10 cellular contexts compared by ENCODE assay signal in genomic region chr17:54969658-54970572, GRCh38. TPM values are rescaled to one million over a fixed set of nuclear protein-coding genes. Genes with fewer than 3 reads are reported as not detected.
DNase-seq lines count a peak whose midpoint lies in the region; ATAC-seq and TF ChIP-seq lines count a peak whose summit lies in the region.
"Had no signal": no experiment of that assay in that cellular context is flagged by ENCODE, and none has a peak within 500 bp of the region (broad histone marks: within the 10 kb centered on the region; RNA-seq: fewer than 3 reads in every experiment).

No MANE protein-coding gene starts in this region.

- no peaks in the 10 kb centered on the region for H3K36me3 Mint-ChIP-seq in natural killer cell
- H3K36me3 Mint-ChIP-seq in stimulated activated naive B cell treated with anti-CD40 and anti-IgM and Interleukin-4, amounts not matched to agents 10 μg/mL and 1 μg/mL and 100 μg/mL, for 72 hours, result no peaks in the 10 kb centered on the region

- H3K9ac ChIP-seq in HUES6 (ENCODE audit: low read length), result peak overlapping the region; percentile 5

- no peaks in the 10 kb centered on the region for H3K9me3 Mint-ChIP-seq in natural killer cell
- no peaks in the 10 kb centered on the region for H3K9me3 Mint-ChIP-seq in stimulated activated naive B cell treated with anti-CD40 and anti-IgM and Interleukin-4, amounts not matched to agents 10 μg/mL and 1 μg/mL and 100 μg/mL, for 72 hours

- no peaks in the 10 kb centered on the region for H3K4me1 Mint-ChIP-seq in natural killer cell
- peaks cover 6 to 16% of the 10 kb centered on the region in 2 donors for H3K4me1 Mint-ChIP-seq in stimulated activated naive B cell treated with anti-CD40 and anti-IgM and Interleukin-4, amounts not matched to agents 10 μg/mL and 1 μg/mL and 100 μg/mL, for 72 hours

- peaks cover under 1% of the 10 kb centered on the region; the same call in 1 of the 2 replicates for H3K36me3 ChIP-seq in HUES6 (ENCODE audit: control insufficient read depth, insufficient read depth, low read length)

- H3K27ac ChIP-seq in HUES6 (ENCODE audit: low read depth, low read length) (no peak overlapping the region), coronary artery (peak overlapping the region; percentile 89)

- no peaks in the 10 kb centered on the region for H3K9me3 ChIP-seq in HUES6 (ENCODE audit: control insufficient read depth, insufficient read depth, low read depth, low read length)

- H3K27me3 Mint-ChIP-seq in natural killer cell (ENCODE audit: low read depth in 2 of 2), result no peaks in the 10 kb centered on the region
- no peaks in the 10 kb centered on the region for H3K27me3 Mint-ChIP-seq in stimulated activated naive B cell treated with anti-CD40 and anti-IgM and Interleukin-4, amounts not matched to agents 10 μg/mL and 1 μg/mL and 100 μg/mL, for 72 hours

- ATAC-seq in natural killer cell, result no peak
- no peak for ATAC-seq in stimulated activated naive B cell treated with anti-CD40 and anti-IgM and Interleukin-4, amounts not matched to agents 10 μg/mL and 1 μg/mL and 100 μg/mL, for 72 hours (replicated peaks)

- no peak for TF ChIP-seq CTCF in AG09309 (IDR thresholded peaks at IDR 0.05; ENCODE audit: control insufficient read depth, insufficient read depth, low read depth, low read length, missing control alignments)
- TF ChIP-seq CTCF in coronary artery (IDR thresholded peaks at IDR 0.05), result no peak
- TF ChIP-seq CTCF in natural killer cell (IDR thresholded peaks at IDR 0.05), result no peak

- DNase-seq in AG09309 (ENCODE audit: low read depth), result no peak
- DNase-seq in coronary artery (ENCODE audit: low spot score), result no peak
- DNase-seq in natural killer cell, result no peak
- DNase-seq in inferior parietal cortex (ENCODE audit: extremely low spot score), result no peak
- DNase-seq in GOT3 (lab: John Stamatoyannopoulos, UW), result no peak
- no peak for DNase-seq in GDM1 (lab: John Stamatoyannopoulos, UW)
- DNase-seq in stimulated activated naive B cell treated with anti-CD40 and anti-IgM and Interleukin-4, amounts not matched to agents 10 μg/mL and 1 μg/mL and 100 μg/mL, for 72 hours, result no peak
- DNase-seq: activated CD4-positive, alpha-beta T cell treated with anti-CD3 and anti-CD28 coated beads, Interleukin-2, amount 50 U/mL, for 1 hour; NCI-H1436 treated with DMSO at 0.1 percent for 48 hours had no signal

- H3K4me3 ChIP-seq in AG09309 (ENCODE audit: control insufficient read depth, low read depth, low read length) (peak overlapping the region; percentile 99), HUES6 (ENCODE audit: low read depth, low read length) (peak overlapping the region; percentile 86), coronary artery (peak overlapping the region; percentile 90)

- H3K4me3 Mint-ChIP-seq in natural killer cell, result peak overlapping the region; percentile 60
- H3K4me3 Mint-ChIP-seq in stimulated activated naive B cell treated with anti-CD40 and anti-IgM and Interleukin-4, amounts not matched to agents 10 μg/mL and 1 μg/mL and 100 μg/mL, for 72 hours, result no peak overlapping the region

- no peaks in the 10 kb centered on the region for H3K27me3 ChIP-seq in HUES6 (ENCODE audit: control insufficient read depth, insufficient read depth, low read length)

- H3K4me1 ChIP-seq in HUES6 (ENCODE audit: control insufficient read depth, insufficient read depth, low read length), result peaks cover 13% of the 10 kb centered on the region

- H3K27ac Mint-ChIP-seq in natural killer cell, result no peak overlapping the region
- no peak overlapping the region for H3K27ac Mint-ChIP-seq in stimulated activated naive B cell treated with anti-CD40 and anti-IgM and Interleukin-4, amounts not matched to agents 10 μg/mL and 1 μg/mL and 100 μg/mL, for 72 hours

- intact Hi-C loops in natural killer cell (cut with micrococcal nuclease), result loop anchor here (2.0 kb wide), 1 partner anchor 451 kb away; the partner anchor contains the start of gene MMD

RNA-seq across cellular contexts. Expression of gene STXBP4, which starts 1.4 kb away (rescaled TPM):
- total RNA-seq in natural killer cell, result 10 to 100 TPM in 1 of 3 donors, 1 to 10 TPM in 2; 4.9 to 10.3 (median 7.6) TPM

RNA-seq across cellular contexts. Expression of gene COX11, which starts 1.5 kb away (rescaled TPM):
- total RNA-seq in natural killer cell, result 10 to 100 TPM; 20.2 to 33.7 (median 26.9) TPM
